In the genomic region with DNA sequence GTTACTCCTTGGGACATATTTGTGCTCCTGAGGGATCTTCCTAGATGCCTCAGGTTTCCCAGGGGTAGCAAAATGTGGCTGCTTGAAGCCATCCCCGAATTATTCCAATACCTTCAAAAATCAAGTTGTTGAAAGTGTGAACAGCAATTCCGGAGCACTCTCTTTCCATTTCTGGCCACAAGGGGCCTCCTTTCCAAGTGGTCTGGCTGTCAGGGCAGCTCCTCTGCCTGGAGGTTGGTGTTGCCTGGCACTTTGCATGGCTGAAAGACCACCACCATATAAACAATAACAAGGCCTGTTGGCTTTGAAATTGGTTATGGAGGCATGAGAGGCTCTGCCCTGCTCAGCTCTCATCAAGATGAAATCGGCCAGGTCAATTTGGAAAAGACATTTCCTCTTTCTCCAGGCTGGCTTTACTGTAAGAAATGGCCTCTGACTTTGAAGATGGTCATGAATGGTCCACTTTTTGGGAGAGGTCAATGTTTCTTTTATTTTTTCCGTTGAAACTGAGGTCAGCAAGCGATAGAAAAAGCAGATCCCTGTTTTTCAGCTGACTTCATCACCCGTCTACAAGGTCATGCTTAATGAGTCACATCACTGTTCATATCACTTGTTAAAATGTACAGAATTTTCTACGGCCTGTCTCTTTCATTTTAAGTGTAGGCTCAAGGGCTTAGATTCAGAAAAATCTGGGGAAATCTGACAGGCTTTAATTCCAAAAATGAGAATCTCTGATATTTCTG, we compare ENCODE assay signal across 9 cellular contexts.
A peak's percentile ranks its signal among the peaks of the same experiment; 100 is the strongest.
DNase-seq lines count a peak whose midpoint lies in the region; ATAC-seq and TF ChIP-seq lines count a peak whose summit lies in the region.
"Had no signal": no experiment of that assay in that cellular context is flagged by ENCODE, and none has a peak within 500 bp of the region (broad histone marks: within the 10 kb centered on the region; RNA-seq: fewer than 3 reads in every experiment).

No MANE protein-coding gene starts in this region.

- H3K9ac ChIP-seq in Karpas-422 (ENCODE audit: low read length), result no peak overlapping the region

- H3K27ac ChIP-seq in HEK293 (ENCODE audit: extremely low read depth, low read depth, low read length), result no peak overlapping the region
- H3K27ac ChIP-seq in SJCRH30, result no peak overlapping the region
- no peak overlapping the region for H3K27ac ChIP-seq in Karpas-422 (ENCODE audit: low read length)

- H3K36me3 ChIP-seq in HEK293 (ENCODE audit: control insufficient read depth in 2 of 2, insufficient read depth in 1 of 2, low read length in 2 of 2) (no peaks in the 10 kb centered on the region), SJCRH30 (no peaks in the 10 kb centered on the region), Karpas-422 (ENCODE audit: insufficient read depth, low read length) (no peaks in the 10 kb centered on the region)

- H3K4me1 ChIP-seq in HEK293 (ENCODE audit: control insufficient read depth, insufficient read depth, low read length) (peaks cover 5% of the 10 kb centered on the region; the same call in 1 of the 2 replicates), SJCRH30 (no peaks in the 10 kb centered on the region; the same call in 1 of the 2 replicates), Karpas-422 (ENCODE audit: low read length) (no peaks in the 10 kb centered on the region)

- H3K79me2 ChIP-seq in Karpas-422 (ENCODE audit: low read length), result no peaks in the 10 kb centered on the region

- H3K4me3 ChIP-seq in HEK293 (ENCODE audit: low read depth, low read length) (no peak overlapping the region), SJCRH30 (no peak overlapping the region), Karpas-422 (ENCODE audit: low read length) (no peak overlapping the region)

- TF ChIP-seq CTCF in AG09319 (IDR thresholded peaks at IDR 0.05; ENCODE audit: low read depth, low read length) (peak; percentile 41), HEK293 (tag by site-specific recombination; IDR thresholded peaks at IDR 0.05) (peak; percentile 52; the same call in 1 of the 2 replicates)

- no peaks in the 10 kb centered on the region for H3K9me2 ChIP-seq in Karpas-422 (replicated peaks; ENCODE audit: insufficient read depth, low read length)

- no peak for ATAC-seq in stimulated activated naive CD8-positive, alpha-beta T cell treated with anti-CD3 and anti-CD28 coated beads, Interleukin-15, Interleukin-2, amounts not matched to agents 100 U/mL and 50 U/mL, for 24 hours

- POLR2A ChIA-PET in HEK293 (lab: Yijun Ruan, JAX), result no interaction called here

- CTCF ChIA-PET in HEK293 (lab: Yijun Ruan, JAX), result interaction anchor here (0.6 to 1.9 kb wide), 13 partner anchors 9 to 1327 kb away, joined by 3 to 12 read pairs (median 3); no protein-coding TSS in a partner anchor

- H2AFZ ChIP-seq in Karpas-422 (ENCODE audit: low read length), result no peak overlapping the region

- no peak overlapping the region for H3K4me2 ChIP-seq in Karpas-422 (ENCODE audit: low read depth, low read length, poor library complexity, severe bottlenecking)

- H3K9me3 ChIP-seq in HEK293 (ENCODE audit: control insufficient read depth, insufficient read depth, low read depth, low read length) (no peaks in the 10 kb centered on the region), SJCRH30 (replicated peaks) (peaks cover 3% of the 10 kb centered on the region), Karpas-422 (ENCODE audit: low read length) (no peaks in the 10 kb centered on the region)

- no peaks in the 10 kb centered on the region for H4K20me1 ChIP-seq in Karpas-422 (ENCODE audit: insufficient read depth, low read depth, low read length)

- H3K27me3 ChIP-seq in SJCRH30 (no peaks in the 10 kb centered on the region), Karpas-422 (ENCODE audit: low read length) (no peaks in the 10 kb centered on the region)

- DNase-seq in AG09319 (ENCODE audit: extremely low read depth, low read depth), result no peak
- peak; percentile 11 to 39 for DNase-seq in SJCRH30
- peak; percentile 54 for DNase-seq in iPS-NIHi7 (ENCODE audit: extremely low spot score)
- DNase-seq in C1 segment of cervical spinal cord (lab: John Stamatoyannopoulos, UW), result no peak
- no peak for DNase-seq in NK-92 (lab: John Stamatoyannopoulos, UW; ENCODE audit: unreplicated experiment)
- no peak for DNase-seq in Karpas-422
- DNase-seq in stimulated activated naive CD8-positive, alpha-beta T cell treated with anti-CD3 and anti-CD28 coated beads, Interleukin-15, Interleukin-2, amounts not matched to agents 100 U/mL and 50 U/mL, for 24 hours, result no peak
- DNase-seq: NCI-H187 had no signal

TF ChIP-seq in HEK293, 187 proteins besides CTCF, POLR2A, EP300 and RAD21 (continues in another document):
- TF ChIP-seq ZNF555 (tag by site-specific recombination; conservative IDR thresholded peaks at IDR 0.05), result no peak
- TF ChIP-seq KLF17 (tag by site-specific recombination; IDR thresholded peaks at IDR 0.05), result no peak
- no peak for TF ChIP-seq ZNF624 (tag by site-specific recombination; IDR thresholded peaks at IDR 0.05)
- TF ChIP-seq ZNF366 (tag by site-specific recombination; conservative IDR thresholded peaks at IDR 0.05), result no peak
- TF ChIP-seq ZNF776 (tag by site-specific recombination; IDR thresholded peaks at IDR 0.05; ENCODE audit: borderline replicate concordance), result no peak
- no peak for TF ChIP-seq ZNF571 (tag by site-specific recombination; IDR thresholded peaks at IDR 0.05)
- TF ChIP-seq ZSCAN23 (tag by site-specific recombination; IDR thresholded peaks at IDR 0.05), result no peak
- TF ChIP-seq, protein P1, sequence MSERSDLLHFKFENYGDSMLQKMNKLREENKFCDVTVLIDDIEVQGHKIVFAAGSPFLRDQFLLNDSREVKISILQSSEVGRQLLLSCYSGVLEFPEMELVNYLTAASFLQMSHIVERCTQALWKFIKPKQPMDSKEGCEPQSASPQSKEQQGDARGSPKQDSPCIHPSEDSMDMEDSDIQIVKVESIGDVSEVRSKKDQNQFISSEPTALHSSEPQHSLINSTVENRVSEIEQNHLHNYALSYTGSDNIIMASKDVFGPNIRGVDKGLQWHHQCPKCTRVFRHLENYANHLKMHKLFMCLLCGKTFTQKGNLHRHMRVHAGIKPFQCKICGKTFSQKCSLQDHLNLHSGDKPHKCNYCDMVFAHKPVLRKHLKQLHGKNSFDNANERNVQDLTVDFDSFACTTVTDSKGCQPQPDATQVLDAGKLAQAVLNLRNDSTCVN (tag by site-specific recombination; optimal IDR thresholded peaks at IDR 0.05), result no peak
- no peak for TF ChIP-seq PRDM1 (tag by site-specific recombination; IDR thresholded peaks at IDR 0.05)
- TF ChIP-seq ZNF670 (tag by site-specific recombination; IDR thresholded peaks at IDR 0.05; ENCODE audit: low read depth), result no peak
- no peak for TF ChIP-seq ZNF37A (tag by site-specific recombination; IDR thresholded peaks at IDR 0.05)
- no peak for TF ChIP-seq ZNF561 (tag by site-specific recombination; IDR thresholded peaks at IDR 0.05; ENCODE audit: borderline replicate concordance)
- TF ChIP-seq ZNF138 (tag by site-specific recombination; IDR thresholded peaks at IDR 0.05; ENCODE audit: borderline replicate concordance), result no peak
- TF ChIP-seq SCRT1 (tag by site-specific recombination; IDR thresholded peaks at IDR 0.05; ENCODE audit: borderline replicate concordance), result no peak
- TF ChIP-seq ZNF311 (tag by site-specific recombination; IDR thresholded peaks at IDR 0.05; ENCODE audit: borderline replicate concordance), result no peak
- TF ChIP-seq ZNF292 (tag by site-specific recombination; IDR thresholded peaks at IDR 0.05; ENCODE audit: borderline replicate concordance, low read depth), result no peak
- TF ChIP-seq ZNF16 (tag by site-specific recombination; IDR thresholded peaks at IDR 0.05; ENCODE audit: low read depth), result no peak
- no peak for TF ChIP-seq ZNF701 (tag by site-specific recombination; IDR thresholded peaks at IDR 0.05)
- peak; percentile 62; the same call in 1 of the 2 replicates for TF ChIP-seq ZNF600 (tag by site-specific recombination; IDR thresholded peaks at IDR 0.05)
- no peak for TF ChIP-seq ZNF341 (tag by site-specific recombination; IDR thresholded peaks at IDR 0.05; ENCODE audit: low read depth)
- no peak for TF ChIP-seq ZBTB1 (tag by site-specific recombination; IDR thresholded peaks at IDR 0.05)
- TF ChIP-seq ZNF514 (tag by site-specific recombination; IDR thresholded peaks at IDR 0.05), result no peak
- TF ChIP-seq ZNF560 (tag by site-specific recombination; IDR thresholded peaks at IDR 0.05; ENCODE audit: borderline replicate concordance), result no peak
- TF ChIP-seq, protein P2, sequence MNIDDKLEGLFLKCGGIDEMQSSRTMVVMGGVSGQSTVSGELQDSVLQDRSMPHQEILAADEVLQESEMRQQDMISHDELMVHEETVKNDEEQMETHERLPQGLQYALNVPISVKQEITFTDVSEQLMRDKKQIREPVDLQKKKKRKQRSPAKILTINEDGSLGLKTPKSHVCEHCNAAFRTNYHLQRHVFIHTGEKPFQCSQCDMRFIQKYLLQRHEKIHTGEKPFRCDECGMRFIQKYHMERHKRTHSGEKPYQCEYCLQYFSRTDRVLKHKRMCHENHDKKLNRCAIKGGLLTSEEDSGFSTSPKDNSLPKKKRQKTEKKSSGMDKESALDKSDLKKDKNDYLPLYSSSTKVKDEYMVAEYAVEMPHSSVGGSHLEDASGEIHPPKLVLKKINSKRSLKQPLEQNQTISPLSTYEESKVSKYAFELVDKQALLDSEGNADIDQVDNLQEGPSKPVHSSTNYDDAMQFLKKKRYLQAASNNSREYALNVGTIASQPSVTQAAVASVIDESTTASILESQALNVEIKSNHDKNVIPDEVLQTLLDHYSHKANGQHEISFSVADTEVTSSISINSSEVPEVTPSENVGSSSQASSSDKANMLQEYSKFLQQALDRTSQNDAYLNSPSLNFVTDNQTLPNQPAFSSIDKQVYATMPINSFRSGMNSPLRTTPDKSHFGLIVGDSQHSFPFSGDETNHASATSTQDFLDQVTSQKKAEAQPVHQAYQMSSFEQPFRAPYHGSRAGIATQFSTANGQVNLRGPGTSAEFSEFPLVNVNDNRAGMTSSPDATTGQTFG (tag by site-specific recombination; IDR thresholded peaks at IDR 0.05; ENCODE audit: borderline replicate concordance), result no peak
- TF ChIP-seq ZNF350 (tag by site-specific recombination; IDR thresholded peaks at IDR 0.05), result no peak
- no peak for TF ChIP-seq KLF1 (tag by site-specific recombination; IDR thresholded peaks at IDR 0.05)

Comparison
In these comparisons a context has a peak if more than half of its experiments do, and no peak if none do; other contexts are left out.
1. DNase-seq: peak in SJCRH30 (2 of 2) and iPS-NIHi7 (single experiment); none in AG09319 (single experiment), C1 segment of cervical spinal cord (0 of 14), NK-92 (single experiment), Karpas-422 (single experiment) and stimulated activated naive CD8-positive, alpha-beta T cell treated with anti-CD3 and anti-CD28 coated beads, Interleukin-15, Interleukin-2, amounts not matched to agents 100 U/mL and 50 U/mL, for 24 hours (single experiment).